Comparison of ENCODE assay signal across 33 cellular contexts in the genomic region with DNA sequence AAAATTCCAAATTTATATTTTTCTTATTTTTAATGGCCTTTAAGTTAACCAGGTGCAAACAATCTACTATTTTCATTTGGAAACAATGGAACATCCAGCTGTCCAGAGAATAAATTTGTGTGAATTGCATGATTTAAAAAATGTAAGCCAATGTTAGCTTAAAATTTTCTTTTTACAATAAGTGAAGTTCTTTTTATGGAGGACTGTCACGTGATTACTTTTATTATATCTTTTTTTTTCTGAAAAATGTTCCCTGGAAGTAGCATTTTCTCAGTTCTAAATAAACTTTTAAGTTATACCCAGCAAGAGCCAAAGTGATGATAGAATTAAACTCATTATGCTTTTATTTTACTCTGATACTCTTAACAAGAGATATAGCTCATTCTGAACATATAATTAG.
"Had no signal": no experiment of that assay in that cellular context is flagged by ENCODE, and none has a peak within 500 bp of the region (broad histone marks: within the 10 kb centered on the region; RNA-seq: fewer than 3 reads in every experiment).

No MANE protein-coding gene starts in this region.

- DNase-seq: activated effector memory CD4-positive, alpha-beta T cell treated with anti-CD3 and anti-CD28 coated beads, Interleukin-2, amount 50 U/mL, for 16 hours; activated effector memory CD4-positive, alpha-beta T cell treated with Interleukin-2 at 50 U/mL for 16 hours; activated gamma-delta T cell; activated gamma-delta T cell treated with Interleukin-2 at 50 U/mL for 16 hours; activated naive CD4-positive, alpha-beta T cell; activated naive CD4-positive, alpha-beta T cell treated with anti-CD3 and anti-CD28 coated beads for 36 hours; activated naive CD4-positive, alpha-beta T cell treated with anti-CD3 and anti-CD28 coated beads, Interleukin-2, amount 10 ng/mL, durations not matched to agents 7 days and 5 days; activated naive CD4-positive, alpha-beta T cell treated with anti-CD3 and anti-CD28 coated beads, Interleukin-2, amount 50 U/mL, for 16 hours; activated naive CD4-positive, alpha-beta T cell treated with Interleukin-2 at 50 U/mL for 16 hours; activated naive CD8-positive, alpha-beta T cell treated with anti-CD3 and anti-CD28 coated beads for 36 hours; activated naive CD8-positive, alpha-beta T cell treated with anti-CD3 and anti-CD28 coated beads, Interleukin-2, amount 10 ng/mL, durations not matched to agents 7 days and 5 days; activated naive CD8-positive, alpha-beta T cell treated with anti-CD3 and anti-CD28 coated beads, Interleukin-2, amount 50 U/mL, for 24 hours; activated T-cell treated with anti-CD3 and anti-CD28 coated beads, Interleukin-2, amount 50 U/mL, for 24 hours; activated T-cell treated with anti-CD3 and anti-CD28 coated beads, Interleukin-2, amount 50 U/mL, for 4 hours; activated T-cell treated with anti-CD3 and anti-CD28 coated beads, Interleukin-2, amount 50 U/mL, for 48 hours; activated T-cell treated with anti-CD3 and anti-CD28 coated beads, Interleukin-2, amount 50 U/mL, for 72 hours; adrenal gland; amniotic stem cell; amygdala; anterior cingulate cortex; aorta; body of pancreas; brain microvascular endothelial cell; caudate nucleus; central memory CD4-positive, alpha-beta T cell; cerebellar nuclear complex had no signal

- H3K27ac ChIP-seq: adrenal gland, ascending aorta, body of pancreas, brain microvascular endothelial cell, breast epithelium, cardiac muscle cell had no signal

- H3K9me3 ChIP-seq: adrenal gland, ascending aorta, body of pancreas, breast epithelium had no signal

- H3K36me3 ChIP-seq: adrenal gland, ascending aorta, brain microvascular endothelial cell, breast epithelium, cardiac muscle cell had no signal

- ATAC-seq: activated naive CD4-positive, alpha-beta T cell treated with anti-CD3 and anti-CD28 coated beads, Interleukin-2, amount 50 U/mL, for 72 hours; activated naive CD8-positive, alpha-beta T cell treated with anti-CD3 and anti-CD28 coated beads, Interleukin-2, amount 50 U/mL, for 24 hours; activated T-cell treated with anti-CD3 and anti-CD28 coated beads, Interleukin-2, amount 50 U/mL, for 4 hours; activated T-cell treated with anti-CD3 and anti-CD28 coated beads, Interleukin-2, amount 50 U/mL, for 72 hours; activated T-helper 17 cell treated with anti-CD3 and anti-CD28 coated beads, Interleukin-2, amount 50 U/mL, for 72 hours; body of pancreas had no signal

- H3K4me1 ChIP-seq: breast epithelium had no signal

- FAIRE-seq: astrocyte, bronchial epithelial cell had no signal

- H3K27me3 ChIP-seq: adrenal gland, ascending aorta, body of pancreas, brain microvascular endothelial cell, breast epithelium, cardiac muscle cell had no signal

- H3K4me3 ChIP-seq: adrenal gland, ascending aorta, body of pancreas, breast epithelium, cardiac muscle cell had no signal
